ENCODE assay signal across 2 cellular contexts in the genomic region with DNA sequence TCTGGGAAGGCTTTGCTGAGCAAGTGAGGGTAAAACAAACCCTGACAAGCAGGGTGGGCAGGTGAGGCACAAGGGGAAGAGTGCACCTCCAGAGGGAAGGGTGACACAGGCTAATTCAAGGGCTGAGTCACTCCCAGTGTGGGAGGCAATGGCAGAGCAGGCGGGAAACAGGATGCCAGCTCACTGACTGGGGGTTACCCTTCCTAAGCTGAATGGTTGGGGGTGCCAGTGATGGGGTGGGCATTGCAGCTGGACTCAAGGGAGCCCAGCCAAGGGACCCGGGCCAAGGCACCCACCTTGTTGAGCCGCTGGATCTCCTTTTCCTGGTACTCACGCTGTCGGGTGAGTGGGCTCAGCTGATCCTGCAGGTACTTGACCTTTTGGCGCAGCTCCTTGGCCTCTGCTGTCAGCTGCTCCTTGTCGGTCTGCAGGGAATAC.
TF ChIP-seq lines count a peak whose summit lies in the region.

No MANE protein-coding gene starts in this region.

TF ChIP-seq in IMR-90, 13 proteins besides CTCF, POLR2A, EP300 and RAD21:
- no peak for TF ChIP-seq MAZ (IDR thresholded peaks at IDR 0.05; ENCODE audit: borderline replicate concordance, low read depth, low read length)
- no peak for TF ChIP-seq NFE2L2 (IDR thresholded peaks at IDR 0.05; ENCODE audit: low read depth, low read length)
- TF ChIP-seq RCOR1 (IDR thresholded peaks at IDR 0.05; ENCODE audit: insufficient replicate concordance, low read length) = no peak
- no peak for TF ChIP-seq MXI1 (IDR thresholded peaks at IDR 0.05; ENCODE audit: borderline replicate concordance, low read depth, low read length)
- TF ChIP-seq, protein P1, sequence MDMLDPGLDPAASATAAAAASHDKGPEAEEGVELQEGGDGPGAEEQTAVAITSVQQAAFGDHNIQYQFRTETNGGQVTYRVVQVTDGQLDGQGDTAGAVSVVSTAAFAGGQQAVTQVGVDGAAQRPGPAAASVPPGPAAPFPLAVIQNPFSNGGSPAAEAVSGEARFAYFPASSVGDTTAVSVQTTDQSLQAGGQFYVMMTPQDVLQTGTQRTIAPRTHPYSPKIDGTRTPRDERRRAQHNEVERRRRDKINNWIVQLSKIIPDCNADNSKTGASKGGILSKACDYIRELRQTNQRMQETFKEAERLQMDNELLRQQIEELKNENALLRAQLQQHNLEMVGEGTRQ (IDR thresholded peaks at IDR 0.05; ENCODE audit: low read depth, low read length) = no peak
- TF ChIP-seq CEBPB (IDR thresholded peaks at IDR 0.05; ENCODE audit: low read depth, low read length) = no peak
- TF ChIP-seq MAFK (IDR thresholded peaks at IDR 0.05; ENCODE audit: low read depth, low read length) = no peak
- no peak for TF ChIP-seq FOS (IDR thresholded peaks at IDR 0.05; ENCODE audit: low read depth, low read length)
- TF ChIP-seq BHLHE40 (IDR thresholded peaks at IDR 0.05; ENCODE audit: low read depth, low read length) = no peak
- no peak for TF ChIP-seq CHD1 (IDR thresholded peaks at IDR 0.05; ENCODE audit: low read depth, low read length)
- no peak for TF ChIP-seq RFX5 (IDR thresholded peaks at IDR 0.05; ENCODE audit: low read depth, low read length)
- TF ChIP-seq, protein P2, sequence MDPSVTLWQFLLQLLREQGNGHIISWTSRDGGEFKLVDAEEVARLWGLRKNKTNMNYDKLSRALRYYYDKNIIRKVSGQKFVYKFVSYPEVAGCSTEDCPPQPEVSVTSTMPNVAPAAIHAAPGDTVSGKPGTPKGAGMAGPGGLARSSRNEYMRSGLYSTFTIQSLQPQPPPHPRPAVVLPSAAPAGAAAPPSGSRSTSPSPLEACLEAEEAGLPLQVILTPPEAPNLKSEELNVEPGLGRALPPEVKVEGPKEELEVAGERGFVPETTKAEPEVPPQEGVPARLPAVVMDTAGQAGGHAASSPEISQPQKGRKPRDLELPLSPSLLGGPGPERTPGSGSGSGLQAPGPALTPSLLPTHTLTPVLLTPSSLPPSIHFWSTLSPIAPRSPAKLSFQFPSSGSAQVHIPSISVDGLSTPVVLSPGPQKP (IDR thresholded peaks at IDR 0.05; ENCODE audit: borderline replicate concordance, low read depth, low read length) = no peak
- TF ChIP-seq SMC3 (IDR thresholded peaks at IDR 0.05; ENCODE audit: low read depth, low read length) = no peak

TF ChIP-seq in liver, 16 proteins besides CTCF, POLR2A, EP300 and RAD21:
- TF ChIP-seq, protein P3, sequence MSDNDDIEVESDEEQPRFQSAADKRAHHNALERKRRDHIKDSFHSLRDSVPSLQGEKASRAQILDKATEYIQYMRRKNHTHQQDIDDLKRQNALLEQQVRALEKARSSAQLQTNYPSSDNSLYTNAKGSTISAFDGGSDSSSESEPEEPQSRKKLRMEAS (IDR thresholded peaks at IDR 0.05) = no peak
- no peak for TF ChIP-seq HNF4G (IDR thresholded peaks at IDR 0.05)
